ENCODE assay signal across 35 cellular contexts in genomic region chr9:9078301-9078700, GRCh38.
A peak's percentile ranks its signal among the peaks of the same experiment; 100 is the strongest.
DNase-seq lines count a peak whose midpoint lies in the region; ATAC-seq and TF ChIP-seq lines count a peak whose summit lies in the region.
"Had no signal": no experiment of that assay in that cellular context is flagged by ENCODE, and none has a peak within 500 bp of the region (broad histone marks: within the 10 kb centered on the region; RNA-seq: fewer than 3 reads in every experiment).

No MANE protein-coding gene starts in this region.

- H3K56ac ChIP-seq in H9 (ENCODE audit: insufficient read length, low read depth, low read length), result no peak overlapping the region

- H3K36me3 Mint-ChIP-seq in glutamatergic neuron (ENCODE audit: unreplicated experiment), result peaks cover 12% of the 10 kb centered on the region
- peaks cover 0 to 7% (median 5%) of the 10 kb centered on the region in 3 experiments; a peak in 4 of 7 replicates for H3K36me3 Mint-ChIP-seq in H9 (ENCODE audit: insufficient read depth in 1 of 3, low read depth in 3 of 3)
- H3K36me3 Mint-ChIP-seq: CD14-positive monocyte; CD4-positive, alpha-beta memory T cell; CD4-positive, CD25-positive, alpha-beta regulatory T cell; CD8-positive, alpha-beta memory T cell; CD8-positive, alpha-beta T cell had no signal

- no peak overlapping the region for H3K4ac ChIP-seq in H9 (ENCODE audit: low read depth, low read length)

- H3K27ac ChIP-seq in left ventricle myocardium inferior (replicated peaks) (no peak overlapping the region), H9 (ENCODE audit: insufficient read length, low read depth, low read length) (no peak overlapping the region)
- H3K27ac ChIP-seq: 22Rv1; A549; BLaER1; BLaER1 treated with 17β-estradiol and CSF1 and Interleukin-3, amounts not matched to agents 10 nM and 100 nM; C4-2B had no signal

- H2BK120ac ChIP-seq in H9 (ENCODE audit: low read depth, low read length, poor library complexity, severe bottlenecking), result no peak overlapping the region

- no peak overlapping the region for H3K14ac ChIP-seq in H9 (ENCODE audit: insufficient read depth, low read length)

- H3K9ac ChIP-seq in H9 (ENCODE audit: extremely low read depth, insufficient read length, low read length), result no peak overlapping the region
- H3K9ac ChIP-seq: BLaER1; BLaER1 treated with 17β-estradiol and CSF1 and Interleukin-3, amounts not matched to agents 10 nM and 100 nM had no signal

- H2BK12ac ChIP-seq in H9 (ENCODE audit: insufficient read length, low read depth, low read length), result no peak overlapping the region

- H3K27me3 Mint-ChIP-seq in glutamatergic neuron (ENCODE audit: unreplicated experiment) (peaks cover 1% of the 10 kb centered on the region), H9 (ENCODE audit: low read depth) (no peaks in the 10 kb centered on the region; the same call in 1 of the 2 replicates)
- H3K27me3 Mint-ChIP-seq: B cell; CD4-positive, alpha-beta memory T cell; CD4-positive, alpha-beta T cell; CD8-positive, alpha-beta memory T cell had no signal

- H4K8ac ChIP-seq in H9 (replicated peaks; ENCODE audit: insufficient read length, low read depth, low read length), result no peak overlapping the region

- no CpG with 5 or more reads among the region's 1 CpG for whole genome bisulfite sequencing in H9 (ENCODE audit: extremely low coverage, insufficient read length, low lambda C conversion rate)

- intact Hi-C loops in left ventricle myocardium superior (cut with micrococcal nuclease), result no loop called here
- intact Hi-C loops in left ventricle myocardium inferior (cut with micrococcal nuclease), result no loop called here

- H4K5ac ChIP-seq in H9 (ENCODE audit: insufficient read length, low read depth, low read length), result no peak overlapping the region

- ATAC-seq in left ventricle myocardium superior (peak; percentile 31), omental fat pad (ENCODE audit: low FRiP score) (peak; percentile 71)
- ATAC-seq: A549; CD8-positive, alpha-beta T cell had no signal

- H3K79me1 ChIP-seq in H9 (ENCODE audit: insufficient read depth, low read depth, low read length, poor library complexity, severe bottlenecking), result no peaks in the 10 kb centered on the region

- H2BK20ac ChIP-seq in H9 (ENCODE audit: low read depth, low read length, poor library complexity, severe bottlenecking), result no peak overlapping the region

- no peaks in the 10 kb centered on the region for H3K79me2 ChIP-seq in H9 (ENCODE audit: insufficient read depth, low read length)

- H4K91ac ChIP-seq in H9 (ENCODE audit: insufficient read length, low read depth, low read length), result no peak overlapping the region

- no peak overlapping the region for H2BK5ac ChIP-seq in H9 (ENCODE audit: insufficient read length, low read length)

- no peak overlapping the region for H2BK15ac ChIP-seq in H9 (ENCODE audit: low read depth, low read length)

- H3K9me3 ChIP-seq in left ventricle myocardium inferior (replicated peaks) (peaks cover 57% of the 10 kb centered on the region), H9 (ENCODE audit: control insufficient read depth, low read depth, low read length) (no peaks in the 10 kb centered on the region)
- H3K9me3 ChIP-seq: A549, BE2C, Caco-2 had no signal

- H4K20me1 ChIP-seq in H9 (ENCODE audit: control insufficient read depth, insufficient read depth, insufficient read length), result no peaks in the 10 kb centered on the region
- H4K20me1 ChIP-seq: BLaER1; BLaER1 treated with 17β-estradiol and CSF1 and Interleukin-3, amounts not matched to agents 10 nM and 100 nM had no signal

- H3K27ac Mint-ChIP-seq in glutamatergic neuron (ENCODE audit: unreplicated experiment) (peak overlapping the region; percentile 78), H9 (no peak overlapping the region)
- H3K27ac Mint-ChIP-seq: B cell; CD14-positive monocyte; CD4-positive, alpha-beta memory T cell; CD4-positive, alpha-beta T cell; CD4-positive, CD25-positive, alpha-beta regulatory T cell; CD8-positive, alpha-beta memory T cell; CD8-positive, alpha-beta T cell had no signal

- no peak overlapping the region for H3K18ac ChIP-seq in H9 (ENCODE audit: insufficient read length, low read depth, low read length)

- H3T11ph ChIP-seq in H9 (ENCODE audit: low read length), result no peak overlapping the region

- peaks cover 19% of the 10 kb centered on the region for H3K4me1 Mint-ChIP-seq in glutamatergic neuron (ENCODE audit: low read depth, unreplicated experiment)
- H3K4me1 Mint-ChIP-seq in H9, result no peaks in the 10 kb centered on the region
- H3K4me1 Mint-ChIP-seq: B cell; CD14-positive monocyte; CD4-positive, alpha-beta memory T cell; CD4-positive, CD25-positive, alpha-beta regulatory T cell; CD8-positive, alpha-beta memory T cell had no signal

- no peak overlapping the region for H2AFZ ChIP-seq in H9 (ENCODE audit: low read length)

- H3K4me1 ChIP-seq in left ventricle myocardium inferior (peaks cover 8% of the 10 kb centered on the region), H9 (ENCODE audit: insufficient read depth, low read length) (no peaks in the 10 kb centered on the region)
- H3K4me1 ChIP-seq: A549; BE2C; BLaER1; BLaER1 treated with 17β-estradiol and CSF1 and Interleukin-3, amounts not matched to agents 10 nM and 100 nM; Caco-2 had no signal

- H3K27me3 ChIP-seq in left ventricle myocardium inferior (ENCODE audit: low read depth) (no peaks in the 10 kb centered on the region), H9 (ENCODE audit: insufficient read depth, low read length) (no peaks in the 10 kb centered on the region)
- H3K27me3 ChIP-seq: BE2C; BLaER1; BLaER1 treated with 17β-estradiol and CSF1 and Interleukin-3, amounts not matched to agents 10 nM and 100 nM had no signal

- TF ChIP-seq CTCF in left ventricle myocardium inferior (IDR thresholded peaks at IDR 0.05; ENCODE audit: borderline replicate concordance) (no peak), glutamatergic neuron (IDR thresholded peaks at IDR 0.05; ENCODE audit: partially characterized antibody, unreplicated experiment) (no peak), omental fat pad (IDR thresholded peaks at IDR 0.05) (no peak), H9 (conservative IDR thresholded peaks at IDR 0.05) (no peak)

- DNase-seq in left ventricle myocardium superior, result no peak
- DNase-seq in left ventricle myocardium inferior, result no peak
- peak; percentile 89 for DNase-seq in OCI-M1 (lab: John Stamatoyannopoulos, UW)
- no peak for DNase-seq in glutamatergic neuron
- DNase-seq in omental fat pad (ENCODE audit: low spot score), result no peak
- no peak for DNase-seq in DMS53 treated with DMSO at 0.1 percent for 48 hours (lab: John Stamatoyannopoulos, UW; ENCODE audit: unreplicated experiment)
- no peak for DNase-seq in activated T-cell treated with anti-CD3 and anti-CD28 coated beads, Interleukin-2, amount 50 U/mL, for 48 hours
- DNase-seq in H9, result no peak
- DNase-seq: 8988T; ACHN; AML-193; BE2C; C1 segment of cervical spinal cord; Caco-2; Calu3; CD4-positive, alpha-beta memory T cell; CD4-positive, alpha-beta T cell; CD4-positive, CD25-positive, alpha-beta regulatory T cell; CD8-positive, alpha-beta memory T cell; CD8-positive, alpha-beta T cell; COR-L47; DMS 273 treated with DMSO at 0.1 percent for 48 hours; DMS153; DMS53; DMS79; DMS79 treated with DMSO at 0.1 percent for 48 hours; DND-41; EL had no signal

- H3K4me2 ChIP-seq in H9 (ENCODE audit: insufficient read depth, insufficient read length, low read length), result no peak overlapping the region
- H3K4me2 ChIP-seq: A549; BLaER1; BLaER1 treated with 17β-estradiol and CSF1 and Interleukin-3, amounts not matched to agents 10 nM and 100 nM had no signal

- no peak overlapping the region for H2AK5ac ChIP-seq in H9 (ENCODE audit: insufficient read length, low read length)

- no peak overlapping the region for H3K23ac ChIP-seq in H9 (ENCODE audit: insufficient read length, low read depth, low read length)

- no peak overlapping the region for H3K4me3 Mint-ChIP-seq in glutamatergic neuron (ENCODE audit: unreplicated experiment)
- no peak overlapping the region for H3K4me3 Mint-ChIP-seq in H9
- H3K4me3 Mint-ChIP-seq: B cell; CD14-positive monocyte; CD4-positive, alpha-beta memory T cell; CD4-positive, alpha-beta T cell; CD4-positive, CD25-positive, alpha-beta regulatory T cell; CD8-positive, alpha-beta memory T cell; CD8-positive, alpha-beta T cell had no signal

- no peak overlapping the region for H3K4me3 ChIP-seq in left ventricle myocardium inferior
- H3K4me3 ChIP-seq: A549; BLaER1; BLaER1 treated with 17β-estradiol and CSF1 and Interleukin-3, amounts not matched to agents 10 nM and 100 nM had no signal

- H3K23me2 ChIP-seq in H9 (ENCODE audit: insufficient read length, low read depth, low read length, poor library complexity, severe bottlenecking), result no peaks in the 10 kb centered on the region

- H3K9me3 Mint-ChIP-seq in glutamatergic neuron (ENCODE audit: unreplicated experiment), result peaks cover 5% of the 10 kb centered on the region
- H3K9me3 Mint-ChIP-seq in H9, result peaks cover 7 to 8% of the 10 kb centered on the region in 2 experiments; a peak in 4 of 5 replicates

- H3K36me3 ChIP-seq in left ventricle myocardium inferior, result no peaks in the 10 kb centered on the region
- H3K36me3 ChIP-seq: BE2C; BLaER1; BLaER1 treated with 17β-estradiol and CSF1 and Interleukin-3, amounts not matched to agents 10 nM and 100 nM had no signal
